1 cellular context compared by ENCODE assay signal in the genomic region with DNA sequence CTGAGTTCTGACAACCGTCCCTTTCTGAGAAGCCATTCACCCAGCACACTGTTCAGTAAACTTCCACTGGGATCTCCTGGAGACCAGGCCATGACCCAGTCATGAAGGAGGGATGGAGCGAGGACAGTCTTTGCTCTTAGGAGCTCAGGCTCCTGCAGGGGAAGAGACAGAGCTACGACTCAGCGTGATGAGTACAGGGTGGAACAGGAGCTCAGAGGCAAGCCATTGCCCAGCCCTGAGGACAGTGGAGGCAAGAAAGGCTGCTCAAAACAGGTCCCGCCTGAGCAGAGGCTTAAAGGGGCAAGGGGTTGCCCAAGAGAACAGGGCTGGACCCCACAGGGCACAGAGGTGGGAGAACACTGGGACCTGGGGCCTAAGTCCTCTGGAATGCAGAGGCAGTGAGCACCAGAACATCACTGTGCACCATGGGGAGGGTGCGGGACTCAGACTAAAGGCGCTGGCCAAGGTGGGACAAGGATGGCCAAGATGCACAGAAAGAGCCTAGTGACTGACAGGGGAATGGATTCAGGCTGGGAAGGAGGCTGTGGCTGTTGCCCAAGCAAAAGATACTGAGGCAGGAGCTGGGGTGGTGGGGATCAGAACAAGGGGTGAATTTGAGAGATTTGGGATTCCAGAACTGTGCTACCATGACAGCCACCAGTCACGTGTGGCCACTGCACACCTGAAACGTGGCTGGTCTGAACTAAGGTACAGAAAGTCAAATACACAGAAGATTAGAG.
TF ChIP-seq lines count a peak whose summit lies in the region.

No MANE protein-coding gene starts in this region.

TF ChIP-seq in HEK293, 187 proteins besides CTCF, POLR2A, EP300 and RAD21 (continued from another document):
- TF ChIP-seq, protein P1, sequence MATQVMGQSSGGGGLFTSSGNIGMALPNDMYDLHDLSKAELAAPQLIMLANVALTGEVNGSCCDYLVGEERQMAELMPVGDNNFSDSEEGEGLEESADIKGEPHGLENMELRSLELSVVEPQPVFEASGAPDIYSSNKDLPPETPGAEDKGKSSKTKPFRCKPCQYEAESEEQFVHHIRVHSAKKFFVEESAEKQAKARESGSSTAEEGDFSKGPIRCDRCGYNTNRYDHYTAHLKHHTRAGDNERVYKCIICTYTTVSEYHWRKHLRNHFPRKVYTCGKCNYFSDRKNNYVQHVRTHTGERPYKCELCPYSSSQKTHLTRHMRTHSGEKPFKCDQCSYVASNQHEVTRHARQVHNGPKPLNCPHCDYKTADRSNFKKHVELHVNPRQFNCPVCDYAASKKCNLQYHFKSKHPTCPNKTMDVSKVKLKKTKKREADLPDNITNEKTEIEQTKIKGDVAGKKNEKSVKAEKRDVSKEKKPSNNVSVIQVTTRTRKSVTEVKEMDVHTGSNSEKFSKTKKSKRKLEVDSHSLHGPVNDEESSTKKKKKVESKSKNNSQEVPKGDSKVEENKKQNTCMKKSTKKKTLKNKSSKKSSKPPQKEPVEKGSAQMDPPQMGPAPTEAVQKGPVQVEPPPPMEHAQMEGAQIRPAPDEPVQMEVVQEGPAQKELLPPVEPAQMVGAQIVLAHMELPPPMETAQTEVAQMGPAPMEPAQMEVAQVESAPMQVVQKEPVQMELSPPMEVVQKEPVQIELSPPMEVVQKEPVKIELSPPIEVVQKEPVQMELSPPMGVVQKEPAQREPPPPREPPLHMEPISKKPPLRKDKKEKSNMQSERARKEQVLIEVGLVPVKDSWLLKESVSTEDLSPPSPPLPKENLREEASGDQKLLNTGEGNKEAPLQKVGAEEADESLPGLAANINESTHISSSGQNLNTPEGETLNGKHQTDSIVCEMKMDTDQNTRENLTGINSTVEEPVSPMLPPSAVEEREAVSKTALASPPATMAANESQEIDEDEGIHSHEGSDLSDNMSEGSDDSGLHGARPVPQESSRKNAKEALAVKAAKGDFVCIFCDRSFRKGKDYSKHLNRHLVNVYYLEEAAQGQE (tag by site-specific recombination; IDR thresholded peaks at IDR 0.05) = peak; percentile 58
- TF ChIP-seq ZNF514 (tag by site-specific recombination; IDR thresholded peaks at IDR 0.05) = no peak
- no peak for TF ChIP-seq ZNF621 (tag by site-specific recombination; IDR thresholded peaks at IDR 0.05)
- TF ChIP-seq ZFP37 (tag by site-specific recombination; IDR thresholded peaks at IDR 0.05) = no peak
- TF ChIP-seq ZFP41 (tag by site-specific recombination; IDR thresholded peaks at IDR 0.05; ENCODE audit: borderline replicate concordance) = no peak
- TF ChIP-seq ZNF664 (tag by site-specific recombination; IDR thresholded peaks at IDR 0.05) = no peak
- TF ChIP-seq, protein P2, sequence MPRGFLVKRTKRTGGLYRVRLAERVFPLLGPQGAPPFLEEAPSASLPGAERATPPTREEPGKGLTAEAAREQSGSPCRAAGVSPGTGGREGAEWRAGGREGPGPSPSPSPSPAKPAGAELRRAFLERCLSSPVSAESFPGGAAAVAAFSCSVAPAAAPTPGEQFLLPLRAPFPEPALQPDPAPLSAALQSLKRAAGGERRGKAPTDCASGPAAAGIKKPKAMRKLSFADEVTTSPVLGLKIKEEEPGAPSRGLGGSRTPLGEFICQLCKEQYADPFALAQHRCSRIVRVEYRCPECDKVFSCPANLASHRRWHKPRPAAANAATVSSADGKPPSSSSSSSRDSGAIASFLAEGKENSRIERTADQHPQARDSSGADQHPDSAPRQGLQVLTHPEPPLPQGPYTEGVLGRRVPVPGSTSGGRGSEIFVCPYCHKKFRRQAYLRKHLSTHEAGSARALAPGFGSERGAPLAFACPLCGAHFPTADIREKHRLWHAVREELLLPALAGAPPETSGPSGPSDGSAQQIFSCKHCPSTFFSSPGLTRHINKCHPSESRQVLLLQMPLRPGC (tag by site-specific recombination; IDR thresholded peaks at IDR 0.05) = no peak
- TF ChIP-seq, protein P3, sequence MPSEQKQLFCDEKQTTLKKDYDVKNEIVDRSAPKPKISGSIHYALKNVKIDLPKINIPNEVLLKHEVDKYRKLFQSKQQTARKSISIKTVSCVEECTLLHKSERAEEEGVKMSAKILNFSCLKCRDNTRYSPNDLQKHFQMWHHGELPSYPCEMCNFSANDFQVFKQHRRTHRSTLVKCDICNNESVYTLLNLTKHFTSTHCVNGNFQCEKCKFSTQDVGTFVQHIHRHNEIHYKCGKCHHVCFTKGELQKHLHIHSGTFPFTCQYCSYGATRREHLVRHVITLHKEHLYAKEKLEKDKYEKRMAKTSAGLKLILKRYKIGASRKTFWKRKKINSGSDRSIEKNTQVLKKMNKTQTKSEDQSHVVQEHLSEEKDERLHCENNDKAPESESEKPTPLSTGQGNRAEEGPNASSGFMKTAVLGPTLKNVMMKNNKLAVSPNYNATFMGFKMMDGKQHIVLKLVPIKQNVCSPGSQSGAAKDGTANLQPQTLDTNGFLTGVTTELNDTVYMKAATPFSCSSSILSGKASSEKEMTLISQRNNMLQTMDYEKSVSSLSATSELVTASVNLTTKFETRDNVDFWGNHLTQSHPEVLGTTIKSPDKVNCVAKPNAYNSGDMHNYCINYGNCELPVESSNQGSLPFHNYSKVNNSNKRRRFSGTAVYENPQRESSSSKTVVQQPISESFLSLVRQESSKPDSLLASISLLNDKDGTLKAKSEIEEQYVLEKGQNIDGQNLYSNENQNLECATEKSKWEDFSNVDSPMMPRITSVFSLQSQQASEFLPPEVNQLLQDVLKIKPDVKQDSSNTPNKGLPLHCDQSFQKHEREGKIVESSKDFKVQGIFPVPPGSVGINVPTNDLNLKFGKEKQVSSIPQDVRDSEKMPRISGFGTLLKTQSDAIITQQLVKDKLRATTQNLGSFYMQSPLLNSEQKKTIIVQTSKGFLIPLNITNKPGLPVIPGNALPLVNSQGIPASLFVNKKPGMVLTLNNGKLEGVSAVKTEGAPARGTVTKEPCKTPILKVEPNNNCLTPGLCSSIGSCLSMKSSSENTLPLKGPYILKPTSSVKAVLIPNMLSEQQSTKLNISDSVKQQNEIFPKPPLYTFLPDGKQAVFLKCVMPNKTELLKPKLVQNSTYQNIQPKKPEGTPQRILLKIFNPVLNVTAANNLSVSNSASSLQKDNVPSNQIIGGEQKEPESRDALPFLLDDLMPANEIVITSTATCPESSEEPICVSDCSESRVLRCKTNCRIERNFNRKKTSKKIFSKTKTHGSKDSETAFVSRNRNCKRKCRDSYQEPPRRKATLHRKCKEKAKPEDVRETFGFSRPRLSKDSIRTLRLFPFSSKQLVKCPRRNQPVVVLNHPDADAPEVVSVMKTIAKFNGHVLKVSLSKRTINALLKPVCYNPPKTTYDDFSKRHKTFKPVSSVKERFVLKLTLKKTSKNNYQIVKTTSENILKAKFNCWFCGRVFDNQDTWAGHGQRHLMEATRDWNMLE (tag by site-specific recombination; conservative IDR thresholded peaks at IDR 0.05; ENCODE audit: low read depth) = no peak
- TF ChIP-seq ZFP69B (tag by site-specific recombination; IDR thresholded peaks at IDR 0.05) = peak; percentile 45; the same call in 1 of the 2 replicates
TF ChIP-seq in HEK293: peak in this region for 3.
